In genomic region chr2:73994544-73994831, GRCh38 we compare ENCODE assay signal across 21 cellular contexts. TPM values are rescaled to one million over a fixed set of nuclear protein-coding genes. Genes with fewer than 3 reads are reported as not detected.
DNase-seq lines count a peak whose midpoint lies in the region; ATAC-seq and TF ChIP-seq lines count a peak whose summit lies in the region.
"Had no signal": no experiment of that assay in that cellular context is flagged by ENCODE, and none has a peak within 500 bp of the region (broad histone marks: within the 10 kb centered on the region; RNA-seq: fewer than 3 reads in every experiment).

No MANE protein-coding gene starts in this region.

- peaks cover 99% of the 10 kb centered on the region for H3K36me3 ChIP-seq in BLaER1
- H3K36me3 ChIP-seq in RWPE2 (ENCODE audit: low read depth), result peaks cover 23% of the 10 kb centered on the region

- no peak for ATAC-seq in activated T-cell treated with anti-CD3 and anti-CD28 coated beads, Interleukin-2, amount 50 U/mL, for 72 hours (replicated peaks in 1 of 2)
- ATAC-seq in RWPE2 (ENCODE audit: low read depth) (no peak), GM18858 (IDR thresholded peaks at IDR 0.05; ENCODE audit: unreplicated experiment) (no peak)
- no peak for ATAC-seq in naive thymus-derived CD8-positive, alpha-beta T cell
- ATAC-seq: GM23338 had no signal

- H4K20me1 ChIP-seq in BLaER1, result peaks cover 100% of the 10 kb centered on the region

- H3K27ac ChIP-seq in BLaER1, result no peak overlapping the region
- peak overlapping the region; percentile 63 for H3K27ac ChIP-seq in RWPE2 (ENCODE audit: poor library complexity, severe bottlenecking)

- TF ChIP-seq CTCF in RWPE2 (IDR thresholded peaks at IDR 0.05; ENCODE audit: poor library complexity, severe bottlenecking), result no peak

- H3K36me3 Mint-ChIP-seq in activated T-cell treated with anti-CD3 and anti-CD28 coated beads, Interleukin-2, amount 50 U/mL, for 24 hours (ENCODE audit: low read depth), result peaks cover 57% of the 10 kb centered on the region
- H3K36me3 Mint-ChIP-seq in activated T-cell treated with anti-CD3 and anti-CD28 coated beads, Interleukin-2, amount 50 U/mL, for 72 hours (ENCODE audit: insufficient read depth in 2 of 2), result peaks cover 15 to 28% of the 10 kb centered on the region in 2 donors
- peaks cover 8 to 39% (median 15%) of the 10 kb centered on the region in 3 donors for H3K36me3 Mint-ChIP-seq in naive thymus-derived CD8-positive, alpha-beta T cell

- H3K4me1 Mint-ChIP-seq in activated T-cell treated with anti-CD3 and anti-CD28 coated beads, Interleukin-2, amount 50 U/mL, for 24 hours (ENCODE audit: low read depth), result peaks cover 81% of the 10 kb centered on the region
- peaks cover 75% of the 10 kb centered on the region for H3K4me1 Mint-ChIP-seq in activated T-cell treated with anti-CD3 and anti-CD28 coated beads, Interleukin-2, amount 50 U/mL, for 72 hours (ENCODE audit: low read depth)
- peaks cover 54 to 92% (median 87%) of the 10 kb centered on the region in 4 donors for H3K4me1 Mint-ChIP-seq in naive thymus-derived CD8-positive, alpha-beta T cell

- peak overlapping the region; percentile 76 for H3K27ac Mint-ChIP-seq in activated T-cell treated with anti-CD3 and anti-CD28 coated beads, Interleukin-2, amount 50 U/mL, for 24 hours
- H3K27ac Mint-ChIP-seq in activated T-cell treated with anti-CD3 and anti-CD28 coated beads, Interleukin-2, amount 50 U/mL, for 72 hours, result no peak overlapping the region
- peak overlapping the region in 9 of 10 donors; percentile 13 to 79 (median 63) for H3K27ac Mint-ChIP-seq in naive thymus-derived CD8-positive, alpha-beta T cell
- H3K27ac Mint-ChIP-seq: GM23338 had no signal

- no peaks in the 10 kb centered on the region for H3K27me3 Mint-ChIP-seq in activated T-cell treated with anti-CD3 and anti-CD28 coated beads, Interleukin-2, amount 50 U/mL, for 24 hours
- no peaks in the 10 kb centered on the region for H3K27me3 Mint-ChIP-seq in activated T-cell treated with anti-CD3 and anti-CD28 coated beads, Interleukin-2, amount 50 U/mL, for 72 hours (ENCODE audit: low read depth)
- H3K27me3 Mint-ChIP-seq in naive thymus-derived CD8-positive, alpha-beta T cell, result no peaks in the 10 kb centered on the region
- H3K27me3 Mint-ChIP-seq: CD4-positive, alpha-beta memory T cell; IgD-negative memory B cell had no signal

- H3K4me3 ChIP-seq in BLaER1 (no peak overlapping the region), RWPE2 (ENCODE audit: severe bottlenecking) (no peak overlapping the region)
- H3K4me3 ChIP-seq: GM23338 had no signal

- H3K4me2 ChIP-seq in BLaER1, result peak overlapping the region; percentile 99; the same call in 1 of the 2 replicates

- POLR2A ChIA-PET in naive thymus-derived CD8-positive, alpha-beta T cell (lab: Charles Lee), result interaction anchor here (0.6 kb wide), 1 partner anchor 90 kb away, joined by 3 read pairs; no protein-coding TSS in a partner anchor

- H3K4me3 Mint-ChIP-seq in activated T-cell treated with anti-CD3 and anti-CD28 coated beads, Interleukin-2, amount 50 U/mL, for 24 hours, result no peak overlapping the region
- H3K4me3 Mint-ChIP-seq in activated T-cell treated with anti-CD3 and anti-CD28 coated beads, Interleukin-2, amount 50 U/mL, for 72 hours, result no peak overlapping the region
- peak overlapping the region in 1 of 10 donors; percentile 36 for H3K4me3 Mint-ChIP-seq in naive thymus-derived CD8-positive, alpha-beta T cell
- H3K4me3 Mint-ChIP-seq: GM23338 had no signal

- H3K9me3 ChIP-seq in BLaER1 (no peaks in the 10 kb centered on the region), RWPE2 (ENCODE audit: severe bottlenecking) (no peaks in the 10 kb centered on the region)

- peaks cover 6% of the 10 kb centered on the region for H3K9me3 Mint-ChIP-seq in activated T-cell treated with anti-CD3 and anti-CD28 coated beads, Interleukin-2, amount 50 U/mL, for 24 hours
- peaks cover 5 to 6% of the 10 kb centered on the region in 2 donors for H3K9me3 Mint-ChIP-seq in activated T-cell treated with anti-CD3 and anti-CD28 coated beads, Interleukin-2, amount 50 U/mL, for 72 hours
- H3K9me3 Mint-ChIP-seq in naive thymus-derived CD8-positive, alpha-beta T cell, result peaks cover 0 to 3% (median 0%) of the 10 kb centered on the region in 9 donors
- H3K9me3 Mint-ChIP-seq: GM23338 had no signal

- no peak for DNase-seq in activated T-cell treated with anti-CD3 and anti-CD28 coated beads, Interleukin-2, amount 50 U/mL, for 24 hours
- no peak for DNase-seq in activated T-cell treated with anti-CD3 and anti-CD28 coated beads, Interleukin-2, amount 50 U/mL, for 72 hours
- DNase-seq in RWPE2 (ENCODE audit: low spot score) (no peak), SKM-1 (lab: John Stamatoyannopoulos, UW; ENCODE audit: unreplicated experiment) (no peak), cerebellum (ENCODE audit: low spot score) (no peak)
- no peak for DNase-seq in naive thymus-derived CD8-positive, alpha-beta T cell
- DNase-seq: 8988T; CD4-positive, alpha-beta memory T cell; DMS53; EL; HCEC 1CT; Kasumi-1; NCI-H1092 treated with DMSO at 0.1 percent for 48 hours; NCI-H146; NCI-H2029 treated with DMSO at 0.1 percent for 48 hours; NCI-H2171; NCI-H526 had no signal

- H3K27me3 ChIP-seq in BLaER1, result no peaks in the 10 kb centered on the region
- H3K27me3 ChIP-seq in RWPE2 (ENCODE audit: insufficient read depth, poor library complexity, severe bottlenecking), result no peaks in the 10 kb centered on the region

- H3K9ac ChIP-seq in BLaER1, result no peak overlapping the region

- H3K4me1 ChIP-seq in BLaER1, result peaks cover 99% of the 10 kb centered on the region
- peaks cover 31% of the 10 kb centered on the region for H3K4me1 ChIP-seq in RWPE2 (ENCODE audit: insufficient read depth, poor library complexity, severe bottlenecking)

RNA-seq across cellular contexts. Expression of gene TET3, which starts 9.8 kb away (rescaled TPM):
- total RNA-seq in activated T-cell treated with anti-CD3 and anti-CD28 coated beads, Interleukin-2, amount 50 U/mL, for 72 hours, result 10 to 100 TPM; 18.6 to 19.7 TPM
- 10 to 100 TPM; 30.1 to 30.5 TPM for total RNA-seq in naive thymus-derived CD8-positive, alpha-beta T cell
- polyA plus RNA-seq in naive thymus-derived CD8-positive, alpha-beta T cell, result 1 to 10 TPM in 1 of 3 donors, under 1 TPM in 2; 0.46 to 1.0 (median 0.61) TPM
- 22.0 TPM for total RNA-seq in cerebellum
